8 cellular contexts compared by ENCODE assay signal in genomic region chr17:78313735-78314648, GRCh38. TPM values are rescaled to one million over a fixed set of nuclear protein-coding genes. Genes with fewer than 3 reads are reported as not detected.
DNase-seq lines count a peak whose midpoint lies in the region; ATAC-seq and TF ChIP-seq lines count a peak whose summit lies in the region.

No MANE protein-coding gene starts in this region.

- peaks cover 40 to 45% of the 10 kb centered on the region in 2 donors for H3K4me1 ChIP-seq in mucosa of rectum (ENCODE audit: control insufficient read depth in 2 of 2, insufficient read depth in 2 of 2, low read length in 2 of 2)

- no peaks in the 10 kb centered on the region for H3K9me3 ChIP-seq in mucosa of rectum (ENCODE audit: control insufficient read depth in 2 of 2, low read length in 2 of 2)

- H3K27me3 Mint-ChIP-seq in endothelial cell (ENCODE audit: unreplicated experiment) = peaks cover 14% of the 10 kb centered on the region

- ATAC-seq in HG02678 (IDR thresholded peaks at IDR 0.05; ENCODE audit: unreplicated experiment) = peak; percentile 42

- peak overlapping the region; percentile 59 for H3K4me3 Mint-ChIP-seq in endothelial cell (ENCODE audit: unreplicated experiment)

- no peaks in the 10 kb centered on the region for H3K36me3 Mint-ChIP-seq in endothelial cell (ENCODE audit: low read depth, unreplicated experiment)

- H3K27ac Mint-ChIP-seq in endothelial cell (ENCODE audit: unreplicated experiment) = no peak overlapping the region

- DNase-seq in COLO668 (lab: John Stamatoyannopoulos, UW; ENCODE audit: unreplicated experiment) (peak; percentile 89), NCI-H69 (lab: John Stamatoyannopoulos, UW) (peak; percentile 98), endothelial cell (ENCODE audit: low spot score) (peak; percentile 60), medulla oblongata (ENCODE audit: extremely low spot score) (no peak)
- peak; percentile 43 to 61 (median 54) for DNase-seq in activated CD8-positive, alpha-beta memory T cell treated with anti-CD3 and anti-CD28 coated beads for 48 hours (ENCODE audit: low read depth in 2 of 3, low spot score in 2 of 3)
- peak; percentile 28 for DNase-seq in stimulated activated CD8-positive, alpha-beta memory T cell treated with anti-CD3 and anti-CD28 coated beads, Interleukin-7, amount 100 ng/mL, for 24 hours (ENCODE audit: low read depth)

- H3K27ac ChIP-seq in mucosa of rectum (ENCODE audit: low read depth in 2 of 2, low read length in 2 of 2) = peak overlapping the region; percentile 91 to 96

- no peaks in the 10 kb centered on the region for H3K27me3 ChIP-seq in mucosa of rectum (ENCODE audit: control insufficient read depth in 2 of 2, insufficient read depth in 2 of 2, low read length in 2 of 2)

- H3K9me3 Mint-ChIP-seq in endothelial cell (ENCODE audit: unreplicated experiment) = no peaks in the 10 kb centered on the region

- no peaks in the 10 kb centered on the region for H3K36me3 ChIP-seq in mucosa of rectum (ENCODE audit: control insufficient read depth in 2 of 2, insufficient read depth in 2 of 2, low read length in 2 of 2)

- TF ChIP-seq CTCF in endothelial cell (IDR thresholded peaks at IDR 0.05; ENCODE audit: unreplicated experiment) = no peak

- H3K4me1 Mint-ChIP-seq in endothelial cell (ENCODE audit: unreplicated experiment) = peaks cover 21% of the 10 kb centered on the region

- peak overlapping the region; percentile 52 to 54 for H3K4me3 ChIP-seq in mucosa of rectum (ENCODE audit: low read length in 2 of 2)

- peak overlapping the region; percentile 68 to 77 for H3K9ac ChIP-seq in mucosa of rectum (ENCODE audit: low read depth in 1 of 2, low read length in 2 of 2)

RNA-seq across cellular contexts. Expression of gene SOCS3, which starts 45.9 kb away (rescaled TPM):
- 30.2 TPM for total RNA-seq in endothelial cell (ENCODE audit: unreplicated experiment)
